ENCODE assay signal across 8 cellular contexts in genomic region chr19:2042485-2043268, GRCh38. TPM values are rescaled to one million over a fixed set of nuclear protein-coding genes. Genes with fewer than 3 reads are reported as not detected.
A peak's percentile ranks its signal among the peaks of the same experiment; 100 is the strongest.
DNase-seq lines count a peak whose midpoint lies in the region; ATAC-seq, FAIRE-seq and TF ChIP-seq lines count a peak whose summit lies in the region.

No MANE protein-coding gene starts in this region.

- peak overlapping the region; percentile 3 for H2BK120ac ChIP-seq in H1 (replicated peaks; ENCODE audit: low read depth, low read length)

- H3K27me3 ChIP-seq in H1 (replicated peaks in 1 of 4; ENCODE audit: control insufficient read depth in 3 of 4, extremely low read depth in 1 of 4, insufficient read depth in 3 of 4, low read length in 3 of 4) (no peaks in the 10 kb centered on the region), ovary (no peaks in the 10 kb centered on the region)

- TF ChIP-seq CTCF in H1 (IDR thresholded peaks at IDR 0.05; ENCODE audit: control extremely low read depth in 1 of 3, insufficient read depth in 1 of 3, low read depth in 1 of 3, low read length in 3 of 3), result no peak
- no peak for TF ChIP-seq CTCF in ovary (IDR thresholded peaks at IDR 0.05)

- DNase-seq in GM12891 (ENCODE audit: insufficient read length, low spot score), result no peak
- DNase-seq in H1 (ENCODE audit: low read depth in 1 of 2, low spot score in 2 of 2), result no peak
- peak; percentile 27 to 80 (median 79) for DNase-seq in ovary
- no peak for DNase-seq in NCI-H748 (lab: John Stamatoyannopoulos, UW; ENCODE audit: unreplicated experiment)
- DNase-seq in cerebellar nuclear complex (lab: John Stamatoyannopoulos, UW), result no peak
- no peak for DNase-seq in NCI-H526 (lab: John Stamatoyannopoulos, UW)

- peaks cover 0 to 5% of the 10 kb centered on the region in 2 experiments; a peak in 1 of 4 replicates for H3K79me2 ChIP-seq in H1 (ENCODE audit: control insufficient read depth in 1 of 2, insufficient read depth in 2 of 2, low read length in 2 of 2)

- peak overlapping the region; percentile 91 for H4K91ac ChIP-seq in H1 (replicated peaks; ENCODE audit: insufficient read length, low read length)

- TF ChIP-seq RAD21 in H1 (IDR thresholded peaks at IDR 0.05 in 1 of 2, conservative IDR thresholded peaks at IDR 0.05 in 1 of 2; ENCODE audit: low read depth in 2 of 2, low read length in 2 of 2), result no peak

- peak overlapping the region; percentile 46; the same call in 1 of the 2 replicates for H2BK15ac ChIP-seq in H1 (ENCODE audit: low read length)

- TF ChIP-seq EP300 in H1 (IDR thresholded peaks at IDR 0.05; ENCODE audit: borderline replicate concordance in 1 of 2, low read depth in 2 of 2, low read length in 2 of 2) (no peak), ovary (IDR thresholded peaks at IDR 0.05) (no peak)

- POLR2A ChIA-PET in H1 (lab: Charles Lee; ENCODE audit: partially characterized antibody), result interaction anchor here (0.6 to 27.5 kb wide), 14 partner anchors 8 to 578 kb away, joined by 3 to 524 read pairs (median 3); partner anchors contain the start of genes ADAT3, MKNK2 and SCAMP4

- peak overlapping the region; percentile 81 for H4K5ac ChIP-seq in H1 (ENCODE audit: insufficient read length, low read depth, low read length)

- intact Hi-C loops in ovary (cut with DNase I), result loop anchor here in 1 of 4 donors (10.0 kb wide), 1 partner anchor 798 kb away; the partner anchor contains the start of genes ATP5F1D and MIDN

- peak overlapping the region; percentile 29 to 65; a peak in 3 of 4 replicates for H3K4me2 ChIP-seq in H1 (ENCODE audit: insufficient read depth in 1 of 2, low read depth in 2 of 2, low read length in 2 of 2)

- FAIRE-seq in GM12891 (lab: Jason Lieb, UNC) (peak; percentile 57), H1 (lab: Jason Lieb, UNC) (no peak)

- H3K56ac ChIP-seq in H1 (replicated peaks; ENCODE audit: insufficient read length, low read depth, low read length), result peak overlapping the region; percentile 73

- peak overlapping the region; percentile 87; the same call in 1 of the 2 replicates for H2BK12ac ChIP-seq in H1 (ENCODE audit: low read depth, low read length)

- WGBS in H1 (ENCODE audit: extremely low coverage in 1 of 2, insufficient coverage in 1 of 2, insufficient read length in 1 of 2, insufficient replicate concordance in 2 of 2, low coverage in 1 of 2, low lambda C conversion rate in 2 of 2, missing lambda C conversion rate in 1 of 2), 2 experiments, result 79% methylated on average over 29 of the region's 30 CpGs; no CpG with 5 or more reads in 1 of the 2 experiments
- WGBS in ovary, 3 donors, result 24 to 31% (median 31%) methylated on average over 30 of the region's 30 CpGs

- peak overlapping the region; percentile 97 for H4K8ac ChIP-seq in H1 (ENCODE audit: extremely low read depth, insufficient read depth, low read length)

- peak overlapping the region; percentile 80 for H3K27ac ChIP-seq in KOPT-K1 (ENCODE audit: low read depth, low read length, poor library complexity, severe bottlenecking)
- H3K27ac ChIP-seq in H1 (ENCODE audit: low read depth, low read length), result peak overlapping the region; percentile 94
- peak overlapping the region; percentile 66 to 72 for H3K27ac ChIP-seq in ovary

- H3K23ac ChIP-seq in H1 (ENCODE audit: insufficient read length), result no peak overlapping the region

- H3K4me1 ChIP-seq in H1 (replicated peaks in 1 of 4; ENCODE audit: control insufficient read depth in 3 of 4, insufficient read depth in 4 of 4, low read length in 3 of 4) (peaks cover 0 to 19% (median 14%) of the 10 kb centered on the region in 4 experiments; a peak in 5 of 7 replicates), ovary (ENCODE audit: insufficient read depth) (peaks cover 15% of the 10 kb centered on the region)

- no peak overlapping the region for H3K14ac ChIP-seq in H1 (ENCODE audit: insufficient read length)

- peaks cover 8% of the 10 kb centered on the region for H3K79me1 ChIP-seq in H1 (ENCODE audit: low read depth, low read length)

- H3K4me3 ChIP-seq in H1 (ENCODE audit: extremely low read depth in 1 of 4, insufficient read depth in 2 of 4, low read depth in 3 of 4, low read length in 4 of 4) (peak overlapping the region in 3 of 4 experiments; percentile 2 to 50 (median 4); a peak in 4 of 8 replicates), ovary (peak overlapping the region; percentile 19)

- no peak for TF ChIP-seq POLR2A in GM12891 (IDR thresholded peaks at IDR 0.05; ENCODE audit: low read depth, low read length)
- TF ChIP-seq POLR2A in H1 (IDR thresholded peaks at IDR 0.05; ENCODE audit: control extremely low read depth in 1 of 2, low read depth in 2 of 2, low read length in 2 of 2), result 0 out of 3 replicates have a peak, but pooled peaks of 1 of the 2 experiments have one; percentile 10
- no peak for TF ChIP-seq POLR2A in ovary (IDR thresholded peaks at IDR 0.05)

- ATAC-seq in GM21423 (IDR thresholded peaks at IDR 0.05; ENCODE audit: unreplicated experiment), result no peak

- H3K23me2 ChIP-seq in H1 (ENCODE audit: low read depth, low read length), result no peaks in the 10 kb centered on the region

- peak overlapping the region; percentile 92 for H2BK5ac ChIP-seq in H1 (ENCODE audit: low read depth, low read length)

- peaks cover 8 to 36% of the 10 kb centered on the region in 2 experiments for H4K20me1 ChIP-seq in H1 (replicated peaks in 1 of 2; ENCODE audit: control insufficient read depth in 1 of 2, insufficient read depth in 2 of 2, low read length in 2 of 2)

- H3K9ac ChIP-seq in H1 (replicated peaks in 1 of 4; ENCODE audit: extremely low read depth in 1 of 4, low read depth in 3 of 4, low read length in 3 of 4), result peak overlapping the region in 2 of 4 experiments; percentile 66 to 71; a peak in 4 of 7 replicates

- H3K4ac ChIP-seq in H1 (replicated peaks; ENCODE audit: insufficient read length, low read depth, low read length), result peak overlapping the region; percentile 46

- no peak overlapping the region for H2AFZ ChIP-seq in H1 (ENCODE audit: low read length)

- H3K18ac ChIP-seq in H1 (ENCODE audit: extremely low read depth, low read length), result peak overlapping the region; percentile 25

- H3K36me3 ChIP-seq in KOPT-K1 (ENCODE audit: insufficient read depth, low read length) (peaks cover 65% of the 10 kb centered on the region), H1 (ENCODE audit: control insufficient read depth in 2 of 4, insufficient read depth in 4 of 4, low read length in 3 of 4) (peaks cover 7 to 46% (median 29%) of the 10 kb centered on the region in 4 experiments), ovary (no peaks in the 10 kb centered on the region)

- no peaks in the 10 kb centered on the region for H3K9me3 ChIP-seq in KOPT-K1 (ENCODE audit: insufficient read depth, low read length, poor library complexity, severe bottlenecking)
- no peaks in the 10 kb centered on the region for H3K9me3 ChIP-seq in H1 (ENCODE audit: insufficient read depth in 2 of 2, low read depth in 1 of 2, low read length in 1 of 2)
- H3K9me3 ChIP-seq in ovary, result no peaks in the 10 kb centered on the region

- CTCF ChIA-PET in H1 (lab: Charles Lee; ENCODE audit: partially characterized antibody), result interaction anchor here (0.6 to 2.7 kb wide), 5 partner anchors 9 to 114 kb away, joined by 3 to 13 read pairs (median 4); partner anchors contain the start of gene MKNK2

- H2AK5ac ChIP-seq in H1 (ENCODE audit: low read depth, low read length), result peak overlapping the region; percentile 60; the same call in 1 of the 2 replicates

- no peak overlapping the region for H2BK20ac ChIP-seq in H1 (ENCODE audit: low read length)

RNA-seq across cellular contexts. Expression of gene MKNK2, which starts 8.4 kb away (rescaled TPM):
- 178 TPM for polyA plus RNA-seq in GM12891 (2012; ENCODE audit: low read depth, missing spikeins)
- 163 and 174 TPM in 2 replicates for total RNA-seq in H1 (2021; fragmentation: NEBNext Ultra II Directional; extraction: Animal tissue kit (Norgen Biotek cat#: 25700))
- polyA plus RNA-seq in H1 (2011; rRNA removed) (166 and 200 TPM in 2 replicates), ovary (10 to 100 TPM; 22.1 to 69.5 TPM)
- polyA plus RNA-seq in H1 (2011; cell fraction: cytosol; rRNA removed), result 102 TPM
- 175 TPM for polyA plus RNA-seq in H1 (2011; cell fraction: nucleus; rRNA removed)
- polyA plus RNA-seq in H1 (2012, experiment 1 of 2), result 78.8 to 121 TPM (median 107 TPM) in 4 replicates
- 103 TPM for polyA plus RNA-seq in H1 (2012, experiment 2 of 2)
- polyA plus RNA-seq in H1 (2013, experiment 1 of 2), result 122 TPM
- 125 TPM for polyA plus RNA-seq in H1 (2013, experiment 2 of 2)
- polyA minus RNA-seq in H1 (2011; rRNA and poly(A)+ RNA removed), result 66.6 and 68.9 TPM in 2 replicates
- 116 TPM for polyA minus RNA-seq in H1 (2011; cell fraction: cytosol; rRNA and poly(A)+ RNA removed)
- polyA minus RNA-seq in H1 (2011; cell fraction: nucleus; rRNA and poly(A)+ RNA removed), result 61.1 TPM
- 100 to 1,000 TPM in 5 of 7 donors, 10 to 100 TPM in 2; 58.3 to 186 (median 122) TPM for total RNA-seq in ovary

RNA-seq across cellular contexts. Expression of gene BTBD2, which starts 27.2 kb away (rescaled TPM):
- 42.2 TPM for polyA plus RNA-seq in GM12891 (2012; ENCODE audit: low read depth, missing spikeins)
- 92.3 and 95.3 TPM in 2 replicates for total RNA-seq in H1 (2021; fragmentation: NEBNext Ultra II Directional; extraction: Animal tissue kit (Norgen Biotek cat#: 25700))
- polyA plus RNA-seq in H1 (2011; rRNA removed) (91.7 and 142 TPM in 2 replicates), ovary (10 to 100 TPM; 14.4 to 65.7 TPM)
- 63.4 TPM for polyA plus RNA-seq in H1 (2011; cell fraction: cytosol; rRNA removed)
- polyA plus RNA-seq in H1 (2011; cell fraction: nucleus; rRNA removed), result 97.0 TPM
- 66.1 to 117 TPM (median 109 TPM) in 4 replicates for polyA plus RNA-seq in H1 (2012, experiment 1 of 2)
- 90.9 TPM for polyA plus RNA-seq in H1 (2012, experiment 2 of 2)
- polyA plus RNA-seq in H1 (2013, experiment 1 of 2), result 59.3 TPM
- polyA plus RNA-seq in H1 (2013, experiment 2 of 2), result 59.3 TPM
- 28.7 and 37.4 TPM in 2 replicates for polyA minus RNA-seq in H1 (2011; rRNA and poly(A)+ RNA removed)
- 82.9 TPM for polyA minus RNA-seq in H1 (2011; cell fraction: cytosol; rRNA and poly(A)+ RNA removed)
- polyA minus RNA-seq in H1 (2011; cell fraction: nucleus; rRNA and poly(A)+ RNA removed), result 47.7 TPM
- total RNA-seq in ovary, result 100 to 1,000 TPM in 1 of 7 donors, 10 to 100 TPM in 6; 47.8 to 131 (median 90.2) TPM

RNA-seq across cellular contexts. Expression of gene MOB3A, which starts 53.4 kb away (rescaled TPM):
- 112 TPM for polyA plus RNA-seq in GM12891 (2012; ENCODE audit: low read depth, missing spikeins)
- total RNA-seq in H1 (2021; fragmentation: NEBNext Ultra II Directional; extraction: Animal tissue kit (Norgen Biotek cat#: 25700)), result 9.2 and 9.8 TPM in 2 replicates
- polyA plus RNA-seq in H1 (2011; rRNA removed) (9.6 and 10.2 TPM in 2 replicates), ovary (10 to 100 TPM; 21.1 to 22.5 TPM)
- 5.2 TPM for polyA plus RNA-seq in H1 (2011; cell fraction: cytosol; rRNA removed)
- 8.1 TPM for polyA plus RNA-seq in H1 (2011; cell fraction: nucleus; rRNA removed)
- 5.2 to 7.4 TPM (median 7.0 TPM) in 4 replicates for polyA plus RNA-seq in H1 (2012, experiment 1 of 2)
- 5.2 TPM for polyA plus RNA-seq in H1 (2012, experiment 2 of 2)
- 7.2 TPM for polyA plus RNA-seq in H1 (2013, experiment 1 of 2)
- polyA plus RNA-seq in H1 (2013, experiment 2 of 2), result 7.5 TPM
- polyA minus RNA-seq in H1 (2011; rRNA and poly(A)+ RNA removed), result 6.6 and 8.8 TPM in 2 replicates
- 7.0 TPM for polyA minus RNA-seq in H1 (2011; cell fraction: cytosol; rRNA and poly(A)+ RNA removed)
- polyA minus RNA-seq in H1 (2011; cell fraction: nucleus; rRNA and poly(A)+ RNA removed), result 3.3 TPM
- total RNA-seq in ovary, result 10 to 100 TPM; 16.6 to 61.5 (median 47.8) TPM

RNA-seq across cellular contexts. Expression of gene IZUMO4, which starts 54.0 kb away (rescaled TPM):
- 47.3 TPM for polyA plus RNA-seq in GM12891 (2012; ENCODE audit: low read depth, missing spikeins)
- 1.3 and 1.8 TPM in 2 replicates for total RNA-seq in H1 (2021; fragmentation: NEBNext Ultra II Directional; extraction: Animal tissue kit (Norgen Biotek cat#: 25700))
- polyA plus RNA-seq in H1 (2011; rRNA removed), result 1.9 and 2.3 TPM in 2 replicates
- 2.3 TPM for polyA plus RNA-seq in H1 (2011; cell fraction: cytosol; rRNA removed)
- 12.4 TPM for polyA plus RNA-seq in H1 (2011; cell fraction: nucleus; rRNA removed)
- polyA plus RNA-seq in H1 (2012, experiment 1 of 2), result 0.54 to 2.7 TPM (median 2.0 TPM) in 4 replicates
- polyA plus RNA-seq in H1 (2012, experiment 2 of 2), result 1.1 TPM
- polyA plus RNA-seq in H1 (2013, experiment 1 of 2), result 0.95 TPM
- polyA plus RNA-seq in H1 (2013, experiment 2 of 2), result 0.75 TPM
- polyA minus RNA-seq in H1 (2011; rRNA and poly(A)+ RNA removed), result 0.47 TPM in 1 of 2 replicates, not detected in the other
- polyA minus RNA-seq in H1 (2011; cell fraction: cytosol; rRNA and poly(A)+ RNA removed), result 1.5 TPM
- polyA minus RNA-seq in H1 (2011; cell fraction: nucleus; rRNA and poly(A)+ RNA removed), result 2.4 TPM
- 10 to 100 TPM in 5 of 7 donors, 1 to 10 TPM in 2; 4.5 to 24.5 (median 10.7) TPM for total RNA-seq in ovary
- polyA plus RNA-seq in ovary, result 10 to 100 TPM in 1 of 2 donors, 1 to 10 TPM in 1; 1.8 to 31.7 TPM

Comparison
In these comparisons a context has a peak if more than half of its experiments do, and no peak if none do; other contexts are left out.
1. DNase-seq: peak in ovary (5 of 5); none in GM12891 (single experiment), H1 (0 of 2), NCI-H748 (single experiment), cerebellar nuclear complex (0 of 2) and NCI-H526 (0 of 2).
2. Peak in every context shown above with its lines, with median percentiles within 50 percentile points of each other: H3K27ac ChIP-seq.